ENCODE assay signal across 14 cellular contexts in genomic region chr1:23393706-23394105, GRCh38. TPM values are rescaled to one million over a fixed set of nuclear protein-coding genes. Genes with fewer than 3 reads are reported as not detected.
DNase-seq lines count a peak whose midpoint lies in the region; ATAC-seq, FAIRE-seq and TF ChIP-seq lines count a peak whose summit lies in the region.
"Had no signal": no experiment of that assay in that cellular context is flagged by ENCODE, and none has a peak within 500 bp of the region (broad histone marks: within the 10 kb centered on the region; RNA-seq: fewer than 3 reads in every experiment).

No MANE protein-coding gene starts in this region.

- no peak overlapping the region for H3K27ac Mint-ChIP-seq in astrocyte (ENCODE audit: unreplicated experiment)
- H3K27ac Mint-ChIP-seq: CD4-positive, alpha-beta memory T cell had no signal

- no peak for FAIRE-seq in astrocyte (lab: Jason Lieb, UNC)
- FAIRE-seq: islet of Langerhans had no signal

- ATAC-seq in right cardiac atrium (peak; percentile 69 to 74), sciatic nerve (peak; percentile 81), HG02970 (IDR thresholded peaks at IDR 0.05; ENCODE audit: low FRiP score, unreplicated experiment) (no peak), HG03439 (IDR thresholded peaks at IDR 0.05; ENCODE audit: unreplicated experiment) (no peak)

- DNase-seq in EH (ENCODE audit: low read depth) (peak; percentile 81), astrocyte (ENCODE audit: low read depth) (peak; percentile 76), right cardiac atrium (peak; percentile 79 to 87 (median 85)), sciatic nerve (ENCODE audit: low spot score) (no peak), globus pallidus (ENCODE audit: low spot score) (no peak), COLO829 (ENCODE audit: low spot score) (no peak)
- DNase-seq: CD4-positive, alpha-beta memory T cell; NCI-H2081; stimulated activated CD4-positive, alpha-beta T cell treated with anti-CD3 and anti-CD28 coated beads, Interleukin-2, amount 100 ng/mL, for 24 hours had no signal

- H2AFZ ChIP-seq in astrocyte (ENCODE audit: low read depth, low read length): peak overlapping the region; percentile 2

- H3K4me2 ChIP-seq in astrocyte (ENCODE audit: low read length): peak overlapping the region; percentile 68

- intact Hi-C loops in right cardiac atrium (cut with DNase I): no loop called here
- intact Hi-C loops in sciatic nerve (cut with DNase I): no loop called here

- H3K4me1 ChIP-seq in astrocyte (ENCODE audit: insufficient read depth, low read length): peaks cover 24% of the 10 kb centered on the region
- H3K4me1 ChIP-seq in right cardiac atrium (ENCODE audit: control insufficient read depth, insufficient read depth, low read length): peaks cover 3% of the 10 kb centered on the region

- 52% methylated on average over 15 of the region's 15 CpGs for WGBS in right cardiac atrium

- H3K4me3 ChIP-seq in astrocyte (ENCODE audit: insufficient read depth, low read depth, low read length): no peak overlapping the region
- no peak overlapping the region for H3K4me3 ChIP-seq in right cardiac atrium (ENCODE audit: low read length)

- peaks cover 7% of the 10 kb centered on the region for H3K36me3 Mint-ChIP-seq in astrocyte (ENCODE audit: low read depth, unreplicated experiment)

- no peaks in the 10 kb centered on the region for H3K79me2 ChIP-seq in astrocyte (ENCODE audit: insufficient read depth, low read length)

- no peak for TF ChIP-seq CTCF in astrocyte (IDR thresholded peaks at IDR 0.05; ENCODE audit: insufficient read depth, low read depth, low read length)

- H3K27ac ChIP-seq in astrocyte (ENCODE audit: low read depth, low read length) (peak overlapping the region; percentile 56), right cardiac atrium (ENCODE audit: low read length) (peak overlapping the region; percentile 79)
- H3K27ac ChIP-seq: HL-60 had no signal

- no peaks in the 10 kb centered on the region for H4K20me1 ChIP-seq in astrocyte (ENCODE audit: insufficient read depth, low read length)

- no peak overlapping the region for H3K4me3 Mint-ChIP-seq in astrocyte (ENCODE audit: unreplicated experiment)
- H3K4me3 Mint-ChIP-seq: CD4-positive, alpha-beta memory T cell; central memory CD8-positive, alpha-beta T cell had no signal

- peaks cover 2% of the 10 kb centered on the region for H3K9me3 Mint-ChIP-seq in astrocyte (ENCODE audit: unreplicated experiment)
- H3K9me3 Mint-ChIP-seq: CD4-positive, alpha-beta memory T cell; central memory CD8-positive, alpha-beta T cell had no signal

- H3K27me3 ChIP-seq in astrocyte (ENCODE audit: insufficient read depth, low read length): no peaks in the 10 kb centered on the region
- H3K27me3 ChIP-seq in right cardiac atrium (ENCODE audit: control insufficient read depth, insufficient read depth): no peaks in the 10 kb centered on the region

- peaks cover 35% of the 10 kb centered on the region for H3K27me3 Mint-ChIP-seq in astrocyte (ENCODE audit: low read depth, unreplicated experiment)
- H3K27me3 Mint-ChIP-seq: central memory CD8-positive, alpha-beta T cell had no signal

- H3K9ac ChIP-seq in astrocyte (ENCODE audit: low read length): peak overlapping the region; percentile 9

- H3K9me3 ChIP-seq in astrocyte (ENCODE audit: insufficient read depth, low read depth, low read length) (no peaks in the 10 kb centered on the region), right cardiac atrium (ENCODE audit: control insufficient read depth, low read length) (no peaks in the 10 kb centered on the region)

- peaks cover 14% of the 10 kb centered on the region for H3K4me1 Mint-ChIP-seq in astrocyte (ENCODE audit: low read depth, unreplicated experiment)
- H3K4me1 Mint-ChIP-seq: central memory CD8-positive, alpha-beta T cell had no signal

- H3K36me3 ChIP-seq in astrocyte (ENCODE audit: insufficient read depth, low read length): no peaks in the 10 kb centered on the region

RNA-seq across cellular contexts. Expression of gene ZNF436, which starts 24.1 kb away (rescaled TPM):
- 12.2 and 13.0 TPM in 2 replicates for total RNA-seq in astrocyte
- total RNA-seq in right cardiac atrium: 10 to 100 TPM; 11.3 to 13.8 (median 12.7) TPM
- polyA plus RNA-seq in right cardiac atrium: 4.4 TPM
- total RNA-seq in sciatic nerve: 29.5 TPM

RNA-seq across cellular contexts. Expression of gene TCEA3, which starts 30.8 kb away (rescaled TPM):
- 3.3 and 3.4 TPM in 2 replicates for total RNA-seq in astrocyte
- 10 to 100 TPM; 36.4 to 79.5 (median 49.1) TPM for total RNA-seq in right cardiac atrium
- polyA plus RNA-seq in right cardiac atrium: 48.7 TPM
- total RNA-seq in sciatic nerve: 48.4 TPM

RNA-seq across cellular contexts. Expression of gene HNRNPR, which starts 49.6 kb away (rescaled TPM):
- total RNA-seq in astrocyte (109 and 113 TPM in 2 replicates), right cardiac atrium (10 to 100 TPM; 59.8 to 73.7 (median 62.1) TPM), sciatic nerve (133 TPM)
- 50.8 TPM for polyA plus RNA-seq in right cardiac atrium

Comparison
In these comparisons a context has a peak if more than half of its experiments do, and no peak if none do; other contexts are left out.
1. DNase-seq: peak in EH (single experiment), astrocyte (single experiment) and right cardiac atrium (3 of 3); none in sciatic nerve (single experiment), globus pallidus (single experiment) and COLO829 (single experiment).
2. ATAC-seq: peak in right cardiac atrium (2 of 2) and sciatic nerve (single experiment); none in HG02970 (single experiment) and HG03439 (single experiment).